Comparison of ENCODE assay signal across 17 cellular contexts in genomic region chr3:172072543-172072942, GRCh38. TPM values are rescaled to one million over a fixed set of nuclear protein-coding genes. Genes with fewer than 3 reads are reported as not detected.
DNase-seq lines count a peak whose midpoint lies in the region; ATAC-seq and TF ChIP-seq lines count a peak whose summit lies in the region.
"Had no signal": no experiment of that assay in that cellular context is flagged by ENCODE, and none has a peak within 500 bp of the region (broad histone marks: within the 10 kb centered on the region; RNA-seq: fewer than 3 reads in every experiment).

No MANE protein-coding gene starts in this region.

- WGBS in gastroesophageal sphincter (ENCODE audit: low coverage in 1 of 2), 2 donors = 84 to 91% methylated on average over 4 of the region's 4 CpGs

- intact Hi-C loops in natural killer cell (cut with micrococcal nuclease) (no loop called here), colonic mucosa (cut with DNase I) (no loop called here)

- H3K4me3 ChIP-seq in colonic mucosa (no peak overlapping the region), mucosa of rectum (ENCODE audit: low read length in 2 of 2) (no peak overlapping the region), gastroesophageal sphincter (no peak overlapping the region)
- H3K4me3 ChIP-seq: GM23248 had no signal

- TF ChIP-seq POLR2A in gastroesophageal sphincter (IDR thresholded peaks at IDR 0.05) = no peak

- no peaks in the 10 kb centered on the region for H3K36me3 Mint-ChIP-seq in natural killer cell
- peaks cover 4% of the 10 kb centered on the region for H3K36me3 Mint-ChIP-seq in natural killer cell treated with Interleukin-12 subunit alpha and Interleukin-12 subunit beta and Interleukin-15 and Interleukin-18, amount 100 ng/mL, for 72 hours
- H3K36me3 Mint-ChIP-seq in activated T-cell treated with anti-CD3 and anti-CD28 coated beads, Interleukin-2, amount 50 U/mL, for 24 hours (ENCODE audit: low read depth) = peaks cover 8% of the 10 kb centered on the region

- H3K36me3 ChIP-seq in colonic mucosa = no peaks in the 10 kb centered on the region
- H3K36me3 ChIP-seq in mucosa of rectum (ENCODE audit: control insufficient read depth in 2 of 2, insufficient read depth in 2 of 2, low read length in 2 of 2) = no peaks in the 10 kb centered on the region
- no peaks in the 10 kb centered on the region for H3K36me3 ChIP-seq in gastroesophageal sphincter

- H3K27ac Mint-ChIP-seq in natural killer cell = peak overlapping the region; percentile 14 to 50
- H3K27ac Mint-ChIP-seq in natural killer cell treated with Interleukin-12 subunit alpha and Interleukin-12 subunit beta and Interleukin-15 and Interleukin-18, amount 100 ng/mL, for 72 hours = peak overlapping the region in 1 of 2 donors; percentile 69
- no peak overlapping the region for H3K27ac Mint-ChIP-seq in activated T-cell treated with anti-CD3 and anti-CD28 coated beads, Interleukin-2, amount 50 U/mL, for 24 hours
- H3K27ac Mint-ChIP-seq: B cell; CD4-positive, alpha-beta memory T cell had no signal

- peak overlapping the region; percentile 49 for H3K27ac ChIP-seq in colonic mucosa
- H3K27ac ChIP-seq in mucosa of rectum (ENCODE audit: low read depth in 2 of 2, low read length in 2 of 2) = peak overlapping the region; percentile 66 to 73
- no peak overlapping the region for H3K27ac ChIP-seq in gastroesophageal sphincter
- H3K27ac ChIP-seq in substantia nigra (ENCODE audit: low read depth, low read length, poor library complexity, severe bottlenecking) = no peak overlapping the region
- H3K27ac ChIP-seq: GM23248 had no signal

- TF ChIP-seq CTCF in natural killer cell (IDR thresholded peaks at IDR 0.05) (no peak), colonic mucosa (IDR thresholded peaks at IDR 0.05) (no peak), gastroesophageal sphincter (IDR thresholded peaks at IDR 0.05) (no peak)

- no peaks in the 10 kb centered on the region for H3K27me3 Mint-ChIP-seq in natural killer cell (ENCODE audit: low read depth in 2 of 2)
- H3K27me3 Mint-ChIP-seq in natural killer cell treated with Interleukin-12 subunit alpha and Interleukin-12 subunit beta and Interleukin-15 and Interleukin-18, amount 100 ng/mL, for 72 hours = no peaks in the 10 kb centered on the region
- no peaks in the 10 kb centered on the region for H3K27me3 Mint-ChIP-seq in activated T-cell treated with anti-CD3 and anti-CD28 coated beads, Interleukin-2, amount 50 U/mL, for 24 hours
- H3K27me3 Mint-ChIP-seq: CD4-positive, alpha-beta memory T cell had no signal

- H3K27me3 ChIP-seq in colonic mucosa (no peaks in the 10 kb centered on the region), mucosa of rectum (ENCODE audit: control insufficient read depth in 2 of 2, insufficient read depth in 2 of 2, low read length in 2 of 2) (no peaks in the 10 kb centered on the region), gastroesophageal sphincter (no peaks in the 10 kb centered on the region)

- H3K4me1 Mint-ChIP-seq in natural killer cell = peaks cover 63 to 69% of the 10 kb centered on the region in 2 donors
- peaks cover 56 to 69% of the 10 kb centered on the region in 2 donors for H3K4me1 Mint-ChIP-seq in natural killer cell treated with Interleukin-12 subunit alpha and Interleukin-12 subunit beta and Interleukin-15 and Interleukin-18, amount 100 ng/mL, for 72 hours (ENCODE audit: low read depth in 2 of 2)
- peaks cover 18% of the 10 kb centered on the region for H3K4me1 Mint-ChIP-seq in activated T-cell treated with anti-CD3 and anti-CD28 coated beads, Interleukin-2, amount 50 U/mL, for 24 hours (ENCODE audit: low read depth)
- H3K4me1 Mint-ChIP-seq: B cell had no signal

- no peak for DNase-seq in natural killer cell
- no peak for DNase-seq in natural killer cell treated with Interleukin-12 subunit alpha and Interleukin-12 subunit beta and Interleukin-15 and Interleukin-18, amount 100 ng/mL, for 72 hours (ENCODE audit: low spot score)
- DNase-seq in colonic mucosa = no peak
- DNase-seq in activated T-cell treated with anti-CD3 and anti-CD28 coated beads, Interleukin-2, amount 50 U/mL, for 24 hours = no peak
- DNase-seq in AG20443 (ENCODE audit: low spot score) = no peak
- no peak for DNase-seq in substantia nigra (lab: John Stamatoyannopoulos, UW)
- DNase-seq: 8988T; ACHN; C1 segment of cervical spinal cord; CD4-positive, alpha-beta memory T cell; GF-D8; GM23248; IMR-90 had no signal

- ATAC-seq in natural killer cell (no peak), gastroesophageal sphincter (no peak)
- ATAC-seq in natural killer cell treated with Interleukin-12 subunit alpha and Interleukin-12 subunit beta and Interleukin-15 and Interleukin-18, amount 100 ng/mL, for 72 hours = no peak
- ATAC-seq: HCT116 had no signal

- H3K9ac ChIP-seq in colonic mucosa (ENCODE audit: low read depth in 2 of 2, low read length in 2 of 2) (no peak overlapping the region), mucosa of rectum (ENCODE audit: low read depth in 1 of 2, low read length in 2 of 2) (no peak overlapping the region)
- H3K9ac ChIP-seq: GM23248 had no signal

- H3K9me3 ChIP-seq in colonic mucosa (no peaks in the 10 kb centered on the region), mucosa of rectum (ENCODE audit: control insufficient read depth in 2 of 2, low read length in 2 of 2) (no peaks in the 10 kb centered on the region), gastroesophageal sphincter (no peaks in the 10 kb centered on the region)

- no peak for TF ChIP-seq EP300 in gastroesophageal sphincter (IDR thresholded peaks at IDR 0.05)

- H3K4me1 ChIP-seq in colonic mucosa = no peaks in the 10 kb centered on the region
- H3K4me1 ChIP-seq in mucosa of rectum (ENCODE audit: control insufficient read depth in 2 of 2, insufficient read depth in 2 of 2, low read length in 2 of 2) = peaks cover 30 to 38% of the 10 kb centered on the region in 2 donors
- peaks cover 16 to 78% (median 20%) of the 10 kb centered on the region in 3 donors for H3K4me1 ChIP-seq in gastroesophageal sphincter

- H3K9me3 Mint-ChIP-seq in natural killer cell = no peaks in the 10 kb centered on the region
- H3K9me3 Mint-ChIP-seq in natural killer cell treated with Interleukin-12 subunit alpha and Interleukin-12 subunit beta and Interleukin-15 and Interleukin-18, amount 100 ng/mL, for 72 hours = no peaks in the 10 kb centered on the region
- no peaks in the 10 kb centered on the region for H3K9me3 Mint-ChIP-seq in activated T-cell treated with anti-CD3 and anti-CD28 coated beads, Interleukin-2, amount 50 U/mL, for 24 hours
- H3K9me3 Mint-ChIP-seq: CD4-positive, alpha-beta memory T cell had no signal

- no peak overlapping the region for H3K4me3 Mint-ChIP-seq in natural killer cell
- no peak overlapping the region for H3K4me3 Mint-ChIP-seq in natural killer cell treated with Interleukin-12 subunit alpha and Interleukin-12 subunit beta and Interleukin-15 and Interleukin-18, amount 100 ng/mL, for 72 hours
- no peak overlapping the region for H3K4me3 Mint-ChIP-seq in activated T-cell treated with anti-CD3 and anti-CD28 coated beads, Interleukin-2, amount 50 U/mL, for 24 hours
- H3K4me3 Mint-ChIP-seq: B cell; CD4-positive, alpha-beta memory T cell had no signal

RNA-seq across cellular contexts. Expression of gene FNDC3B, which starts 33.2 kb away (rescaled TPM):
- 100 to 1,000 TPM; 154 to 214 (median 206) TPM for total RNA-seq in natural killer cell
- total RNA-seq in natural killer cell treated with Interleukin-12 subunit alpha and Interleukin-12 subunit beta and Interleukin-15 and Interleukin-18, amount 100 ng/mL, for 72 hours = 100 to 1,000 TPM; 149 to 217 TPM
- total RNA-seq in colonic mucosa = 100 to 1,000 TPM in 1 of 2 donors, 10 to 100 TPM in 1; 66.7 to 142 TPM
- total RNA-seq in gastroesophageal sphincter = 10 to 100 TPM; 53.1 to 97.2 (median 70.8) TPM

Comparison
In these comparisons a context has a peak if more than half of its experiments do, and no peak if none do; other contexts are left out.
1. H3K27ac ChIP-seq: peak in colonic mucosa (single experiment) and mucosa of rectum (2 of 2); none in gastroesophageal sphincter (0 of 4) and substantia nigra (single experiment).